28 cellular contexts compared by ENCODE assay signal in the genomic region with DNA sequence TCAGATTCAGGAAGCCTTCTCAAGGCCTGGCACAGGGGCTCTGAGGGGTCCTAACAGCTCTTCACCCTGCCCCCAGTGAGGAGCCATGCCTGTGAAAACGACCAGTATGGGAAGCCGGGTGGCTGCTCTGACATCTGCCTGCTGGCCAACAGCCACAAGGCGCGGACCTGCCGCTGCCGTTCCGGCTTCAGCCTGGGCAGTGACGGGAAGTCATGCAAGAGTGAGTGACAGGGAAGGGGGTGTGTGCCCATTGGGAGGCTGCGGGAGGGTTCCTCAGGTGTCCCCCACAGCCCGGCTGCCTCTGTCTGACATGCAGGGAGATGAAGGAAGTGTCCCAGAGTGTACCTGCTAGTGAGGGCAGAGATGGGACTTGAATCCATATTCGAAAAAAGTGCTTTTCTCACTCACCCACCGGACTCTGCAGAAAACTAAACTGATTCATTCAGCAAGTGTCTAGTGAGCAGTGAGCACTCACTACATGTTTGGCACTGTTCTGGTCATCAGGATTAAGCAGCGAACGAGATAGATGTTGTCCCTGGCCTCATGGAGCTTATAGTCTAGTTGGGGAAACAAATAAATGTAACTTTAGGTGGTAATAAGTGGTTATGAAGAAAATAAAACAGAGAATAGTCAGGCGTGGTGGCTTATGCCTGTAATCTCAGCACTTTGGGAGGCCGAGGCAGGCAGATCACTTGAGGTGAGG. TPM values are rescaled to one million over a fixed set of nuclear protein-coding genes. Genes with fewer than 3 reads are reported as not detected.
A peak's percentile ranks its signal among the peaks of the same experiment; 100 is the strongest.
DNase-seq lines count a peak whose midpoint lies in the region; ATAC-seq and TF ChIP-seq lines count a peak whose summit lies in the region.
"Had no signal": no experiment of that assay in that cellular context is flagged by ENCODE, and none has a peak within 500 bp of the region (broad histone marks: within the 10 kb centered on the region; RNA-seq: fewer than 3 reads in every experiment).

No MANE protein-coding gene starts in this region.

- POLR2A ChIA-PET in RWPE1 (lab: Yijun Ruan, JAX; ENCODE audit: low non-redundant PET) = no interaction called here

- DNase-seq in DMS 273 (lab: John Stamatoyannopoulos, UW; ENCODE audit: unreplicated experiment) = peak; percentile 43
- DNase-seq in DMS 273 treated with DMSO at 0.1 percent for 48 hours (lab: John Stamatoyannopoulos, UW) = no peak
- no peak for DNase-seq in RWPE1 (ENCODE audit: low spot score)
- peak in 1 of 3 donors; percentile 7 for DNase-seq in immature natural killer cell
- DNase-seq in stimulated activated effector memory CD8-positive, alpha-beta T cell treated with anti-CD3 and anti-CD28 coated beads, Interleukin-12 subunit alpha, Interleukin-12 subunit beta, amount 100 ng/mL, for 72 hours (ENCODE audit: low spot score in 2 of 2) = no peak
- DNase-seq in NCI-H82 (lab: John Stamatoyannopoulos, UW) = no peak
- no peak for DNase-seq in GF-D8 (lab: John Stamatoyannopoulos, UW)
- DNase-seq: activated CD4-positive, alpha-beta memory T cell treated with anti-CD3 and anti-CD28 coated beads for 36 hours; activated naive CD8-positive, alpha-beta T cell treated with anti-CD3 and anti-CD28 coated beads for 36 hours; CD8-positive, alpha-beta memory T cell; effector CD4-positive, alpha-beta T cell; left colon; NCI-H1105 treated with DMSO at 0.1 percent for 48 hours; NCI-H2081; NCI-H226; NCI-H748 treated with DMSO at 0.1 percent for 48 hours; nephron progenitor cell; stimulated activated CD4-positive, alpha-beta T cell treated with anti-CD3 and anti-CD28 coated beads, Interleukin-15, amount 100 ng/mL, for 24 hours; T-helper 9 cell; trophoblast cell had no signal

- H3K27me3 Mint-ChIP-seq in immature natural killer cell (ENCODE audit: low read depth in 3 of 3) = peaks cover 0 to 12% (median 8%) of the 10 kb centered on the region in 3 donors
- H3K27me3 Mint-ChIP-seq: activated CD4-positive, alpha-beta memory T cell treated with anti-CD3 and anti-CD28 coated beads for 36 hours; activated naive CD8-positive, alpha-beta T cell treated with anti-CD3 and anti-CD28 coated beads for 36 hours; stimulated activated naive CD8-positive, alpha-beta T cell treated with anti-CD3 and anti-CD28 coated beads, Interleukin-15, Interleukin-2, amounts not matched to agents 100 ng/mL and 50 ng/mL, for 24 hours had no signal

- peak overlapping the region in 3 of 5 donors; percentile 19 to 48 (median 31) for H3K4me3 Mint-ChIP-seq in immature natural killer cell
- H3K4me3 Mint-ChIP-seq in stimulated activated effector memory CD8-positive, alpha-beta T cell treated with anti-CD3 and anti-CD28 coated beads, Interleukin-12 subunit alpha, Interleukin-12 subunit beta, amount 100 ng/mL, for 72 hours = no peak overlapping the region
- H3K4me3 Mint-ChIP-seq: activated CD4-positive, alpha-beta memory T cell treated with anti-CD3 and anti-CD28 coated beads for 36 hours; activated naive CD8-positive, alpha-beta T cell treated with anti-CD3 and anti-CD28 coated beads for 36 hours; nephron progenitor cell; stimulated activated naive CD8-positive, alpha-beta T cell treated with anti-CD3 and anti-CD28 coated beads, Interleukin-15, Interleukin-2, amounts not matched to agents 100 ng/mL and 50 ng/mL, for 24 hours had no signal

- ATAC-seq in stimulated activated effector memory CD8-positive, alpha-beta T cell treated with anti-CD3 and anti-CD28 coated beads, Interleukin-12 subunit alpha, Interleukin-12 subunit beta, amount 100 ng/mL, for 72 hours = no peak
- ATAC-seq in HG03439 (IDR thresholded peaks at IDR 0.05; ENCODE audit: unreplicated experiment) = no peak
- ATAC-seq: left colon had no signal

- peaks cover 27 to 31% of the 10 kb centered on the region in 2 donors for H3K4me1 Mint-ChIP-seq in immature natural killer cell
- H3K4me1 Mint-ChIP-seq in stimulated activated effector memory CD8-positive, alpha-beta T cell treated with anti-CD3 and anti-CD28 coated beads, Interleukin-12 subunit alpha, Interleukin-12 subunit beta, amount 100 ng/mL, for 72 hours = peaks cover 11% of the 10 kb centered on the region

- no peak for TF ChIP-seq CTCF in RWPE1 (conservative IDR thresholded peaks at IDR 0.05; ENCODE audit: low read depth)

- no peaks in the 10 kb centered on the region for H3K9me3 Mint-ChIP-seq in immature natural killer cell
- no peaks in the 10 kb centered on the region for H3K9me3 Mint-ChIP-seq in stimulated activated effector memory CD8-positive, alpha-beta T cell treated with anti-CD3 and anti-CD28 coated beads, Interleukin-12 subunit alpha, Interleukin-12 subunit beta, amount 100 ng/mL, for 72 hours
- H3K9me3 Mint-ChIP-seq: activated CD4-positive, alpha-beta memory T cell treated with anti-CD3 and anti-CD28 coated beads for 36 hours; activated naive CD8-positive, alpha-beta T cell treated with anti-CD3 and anti-CD28 coated beads for 36 hours; activated T-helper 2 cell treated with anti-CD3 and anti-CD28 coated beads, Interferon-gamma antibody, Interleukin-2, Interleukin-4, amounts not matched to agents 10 μg/mL and 5 μg/mL and 100 μg/mL, durations not matched to agents 14 hours and 24 hours and 36 hours; CD8-positive, alpha-beta memory T cell; nephron progenitor cell; stimulated activated naive CD8-positive, alpha-beta T cell treated with anti-CD3 and anti-CD28 coated beads, Interleukin-15, Interleukin-2, amounts not matched to agents 100 ng/mL and 50 ng/mL, for 24 hours had no signal

- CTCF ChIA-PET in RWPE1 (lab: Yijun Ruan, JAX) = interaction anchor here (0.6 kb wide), 1 partner anchor 26 kb away, joined by 3 read pairs; no protein-coding TSS in a partner anchor

- peak overlapping the region; percentile 36 for H3K27ac ChIP-seq in RWPE1
- H3K27ac ChIP-seq: 22Rv1, epithelial cell of prostate, HL-60, parathyroid adenoma had no signal

- H3K27ac Mint-ChIP-seq in immature natural killer cell = no peak overlapping the region
- H3K27ac Mint-ChIP-seq in stimulated activated effector memory CD8-positive, alpha-beta T cell treated with anti-CD3 and anti-CD28 coated beads, Interleukin-12 subunit alpha, Interleukin-12 subunit beta, amount 100 ng/mL, for 72 hours = peak overlapping the region; percentile 79
- H3K27ac Mint-ChIP-seq: activated CD4-positive, alpha-beta memory T cell treated with anti-CD3 and anti-CD28 coated beads for 36 hours; activated naive CD8-positive, alpha-beta T cell treated with anti-CD3 and anti-CD28 coated beads for 36 hours; activated T-helper 2 cell treated with anti-CD3 and anti-CD28 coated beads, Interferon-gamma antibody, Interleukin-2, Interleukin-4, amounts not matched to agents 10 μg/mL and 5 μg/mL and 100 μg/mL, durations not matched to agents 14 hours and 24 hours and 36 hours; stimulated activated naive CD8-positive, alpha-beta T cell treated with anti-CD3 and anti-CD28 coated beads, Interleukin-15, Interleukin-2, amounts not matched to agents 100 ng/mL and 50 ng/mL, for 24 hours had no signal

- H3K36me3 Mint-ChIP-seq in immature natural killer cell = no peaks in the 10 kb centered on the region
- H3K36me3 Mint-ChIP-seq in stimulated activated effector memory CD8-positive, alpha-beta T cell treated with anti-CD3 and anti-CD28 coated beads, Interleukin-12 subunit alpha, Interleukin-12 subunit beta, amount 100 ng/mL, for 72 hours = no peaks in the 10 kb centered on the region
- H3K36me3 Mint-ChIP-seq: activated CD4-positive, alpha-beta memory T cell treated with anti-CD3 and anti-CD28 coated beads for 36 hours; activated naive CD8-positive, alpha-beta T cell treated with anti-CD3 and anti-CD28 coated beads for 36 hours; CD8-positive, alpha-beta memory T cell had no signal

RNA-seq across cellular contexts. Expression of a gene that starts 9.4 kb away (rescaled TPM):
- polyA plus RNA-seq in immature natural killer cell = not detected
- polyA plus RNA-seq: CD8-positive, alpha-beta memory T cell; GM12878 had no signal

RNA-seq across cellular contexts. Expression of a gene that starts 28.6 kb away (rescaled TPM):
- polyA plus RNA-seq in immature natural killer cell = under 1 TPM in 2 of 3 donors, not detected in 1; 0.08 to 0.22 TPM

RNA-seq across cellular contexts. Expression of a gene that starts 45.7 kb away (rescaled TPM):
- polyA plus RNA-seq in immature natural killer cell = 10 to 100 TPM; 71.1 to 94.0 (median 89.1) TPM

RNA-seq across cellular contexts. Expression of a gene that starts 59.7 kb away (rescaled TPM):
- polyA plus RNA-seq in immature natural killer cell = not detected
- polyA plus RNA-seq: CD8-positive, alpha-beta memory T cell had no signal
